ENCODE assay signal across 16 cellular contexts in the genomic region with DNA sequence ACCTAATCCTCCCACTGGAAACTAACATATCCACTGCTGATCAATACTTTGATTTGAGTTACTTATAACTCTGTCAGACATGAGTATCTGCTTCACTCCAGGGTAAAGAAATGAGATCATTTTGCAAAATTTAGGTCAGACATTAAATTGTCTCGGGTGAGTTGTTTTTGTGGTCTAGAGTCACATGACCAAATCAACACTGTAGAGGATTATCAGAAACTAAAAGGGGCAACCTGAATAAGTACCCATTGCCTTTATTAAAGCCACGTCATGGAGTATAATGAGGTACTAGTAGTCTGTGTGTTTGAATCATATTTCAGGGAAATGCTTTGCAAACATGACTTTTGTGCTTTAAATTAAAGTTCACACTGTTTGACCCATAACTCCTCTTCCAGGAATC.
"Had no signal": no experiment of that assay in that cellular context is flagged by ENCODE, and none has a peak within 500 bp of the region (broad histone marks: within the 10 kb centered on the region; RNA-seq: fewer than 3 reads in every experiment).

No MANE protein-coding gene starts in this region.

- DNase-seq: activated CD4-positive, alpha-beta T cell treated with anti-CD3 and anti-CD28 coated beads, Interleukin-2, amount 50 U/mL, for 4 hours; activated CD4-positive, CD25-positive, alpha-beta regulatory T cell; activated T-cell treated with anti-CD3 and anti-CD28 coated beads for 4 hours; amniotic stem cell; dermis blood vessel endothelial cell; effector memory CD4-positive, alpha-beta T cell; esophagus squamous epithelium; left ventricle myocardium superior; psoas muscle; right cardiac atrium; stimulated activated CD4-positive, alpha-beta T cell treated with anti-CD3 and anti-CD28 coated beads, Interleukin-2, amount 100 ng/mL, for 24 hours; upper lobe of left lung had no signal

- H3K27ac ChIP-seq: esophagus squamous epithelium, psoas muscle, thoracic aorta, upper lobe of left lung had no signal

- H3K4me3 ChIP-seq: esophagus squamous epithelium, psoas muscle, thoracic aorta, upper lobe of left lung had no signal

- H3K27me3 ChIP-seq: esophagus squamous epithelium, upper lobe of left lung had no signal

- ATAC-seq: left ventricle myocardium superior, psoas muscle, right cardiac atrium had no signal

- H3K36me3 ChIP-seq: esophagus squamous epithelium, thoracic aorta, upper lobe of left lung had no signal

- H3K4me1 ChIP-seq: esophagus squamous epithelium, psoas muscle, upper lobe of left lung had no signal

- H3K4me3 Mint-ChIP-seq: activated naive CD8-positive, alpha-beta T cell; activated T-helper 1 cell treated with anti-CD3 and anti-CD28 coated beads, Interleukin-12 subunit alpha, Interleukin-12 subunit beta, Interleukin-2, Interleukin-4 antibody, amounts not matched to agents 30 ng/mL and 10 ng/mL and 1 ng/mL, durations not matched to agents 14 hours and 24 hours and 36 hours; T-helper 2 cell treated with Interferon-gamma antibody and Interleukin-4, amounts not matched to agents 5 μg/mL and 100 μg/mL, for 36 hours had no signal

- H3K27ac Mint-ChIP-seq: activated naive CD8-positive, alpha-beta T cell; activated T-helper 1 cell treated with anti-CD3 and anti-CD28 coated beads, Interleukin-12 subunit alpha, Interleukin-12 subunit beta, Interleukin-2, Interleukin-4 antibody, amounts not matched to agents 30 ng/mL and 10 ng/mL and 1 ng/mL, durations not matched to agents 14 hours and 24 hours and 36 hours; T-helper 2 cell treated with Interferon-gamma antibody and Interleukin-4, amounts not matched to agents 5 μg/mL and 100 μg/mL, for 36 hours had no signal
